ENCODE assay signal across 8 cellular contexts in the genomic region with DNA sequence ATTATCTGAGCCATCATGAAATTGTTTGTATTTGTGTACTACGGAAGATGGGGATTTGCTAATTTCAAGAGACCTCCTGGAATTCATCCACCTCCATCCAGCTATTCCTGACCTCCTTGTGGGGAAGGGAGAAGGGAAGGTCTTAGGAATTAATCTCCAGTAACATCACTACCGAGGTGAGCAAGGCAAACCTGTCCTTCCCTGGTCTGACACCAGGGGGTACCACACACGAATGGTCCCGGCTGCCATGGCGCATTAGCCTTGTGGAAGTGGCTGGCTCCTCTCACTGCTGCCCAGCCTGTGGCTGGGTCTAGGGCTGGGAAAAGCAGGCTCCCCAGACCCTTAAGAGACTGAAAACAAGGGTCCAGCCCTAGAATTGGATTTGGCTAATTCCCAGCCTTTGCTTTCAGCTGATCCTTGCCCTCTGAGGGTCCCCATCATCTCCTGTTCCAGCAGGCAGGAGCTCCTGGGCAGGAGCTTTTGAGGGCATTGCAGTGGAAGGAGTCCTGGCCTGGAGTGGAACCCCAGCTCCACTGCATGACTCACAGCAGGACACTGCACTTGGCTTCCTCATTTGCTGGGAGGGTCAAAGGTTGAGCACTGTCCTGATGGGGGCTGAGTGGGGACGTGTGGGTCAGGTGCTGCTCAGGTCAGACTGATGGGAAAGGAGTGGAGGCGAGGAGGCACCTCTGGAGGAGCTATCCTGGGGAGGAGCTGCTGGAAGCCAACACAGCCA. TPM values are rescaled to one million over a fixed set of nuclear protein-coding genes. Genes with fewer than 3 reads are reported as not detected.
A peak's percentile ranks its signal among the peaks of the same experiment; 100 is the strongest.
DNase-seq lines count a peak whose midpoint lies in the region; ATAC-seq and TF ChIP-seq lines count a peak whose summit lies in the region.

No MANE protein-coding gene starts in this region.

- ATAC-seq in activated naive CD8-positive, alpha-beta T cell treated with anti-CD3 and anti-CD28 coated beads, Interleukin-2, amount 10 ng/mL, durations not matched to agents 7 days and 5 days (ENCODE audit: low read depth), result no peak
- no peak for ATAC-seq in HG02588 (IDR thresholded peaks at IDR 0.05; ENCODE audit: unreplicated experiment)

- H4K20me1 ChIP-seq in OCI-LY7 (ENCODE audit: insufficient read depth, low read length) (no peaks in the 10 kb centered on the region), neural cell (ENCODE audit: insufficient read depth) (no peaks in the 10 kb centered on the region)

- H3K9me2 ChIP-seq in OCI-LY7 (ENCODE audit: insufficient read depth, low read length) (no peaks in the 10 kb centered on the region), neural cell (ENCODE audit: insufficient read depth, low read length) (no peaks in the 10 kb centered on the region)

- H3K27me3 Mint-ChIP-seq in activated naive CD8-positive, alpha-beta T cell treated with anti-CD3 and anti-CD28 coated beads, Interleukin-2, amount 10 ng/mL, durations not matched to agents 7 days and 5 days, result no peaks in the 10 kb centered on the region
- no peaks in the 10 kb centered on the region for H3K27me3 Mint-ChIP-seq in activated naive CD8-positive, alpha-beta T cell treated with anti-CD3 and anti-CD28 coated beads for 36 hours

- POLR2A ChIA-PET in activated naive CD8-positive, alpha-beta T cell treated with anti-CD3 and anti-CD28 coated beads, Interleukin-2, amount 10 ng/mL, durations not matched to agents 7 days and 5 days (lab: Charles Lee), result interaction anchor here (1.4 kb wide), 2 partner anchors 35 to 232 kb away, joined by 3 to 8 read pairs; a partner anchor contains a TSS
- POLR2A ChIA-PET in OCI-LY7 (lab: Charles Lee), result interaction anchor here (0.7 to 0.9 kb wide), 2 partner anchors 14 to 98 kb away, joined by 3 read pairs; no protein-coding TSS in a partner anchor

- TF ChIP-seq CTCF in OCI-LY7 (conservative IDR thresholded peaks at IDR 0.05; ENCODE audit: low read length) (peak; percentile 77), dorsolateral prefrontal cortex (IDR thresholded peaks at IDR 0.05 in 54 of 56, conservative IDR thresholded peaks at IDR 0.05 in 2 of 56; ENCODE audit: low read depth in 1 of 56, partially characterized antibody in 56 of 56) (peak in 33 of 56 donors; percentile 10 to 45 (median 30)), neural cell (IDR thresholded peaks at IDR 0.05; ENCODE audit: poor library complexity, severe bottlenecking) (peak; percentile 32)

- no peaks in the 10 kb centered on the region for H3K79me2 ChIP-seq in OCI-LY7 (ENCODE audit: insufficient read depth, low read depth, low read length)
- no peaks in the 10 kb centered on the region for H3K79me2 ChIP-seq in neural cell (replicated peaks; ENCODE audit: insufficient read depth, low read length)

- H3K36me3 ChIP-seq in OCI-LY7 (ENCODE audit: insufficient read depth, low read length), result peaks cover 50% of the 10 kb centered on the region
- no peaks in the 10 kb centered on the region for H3K36me3 ChIP-seq in neural cell (ENCODE audit: insufficient read depth, low read length)

- no peaks in the 10 kb centered on the region for H3K27me3 ChIP-seq in dorsolateral prefrontal cortex
- H3K27me3 ChIP-seq in neural cell (ENCODE audit: insufficient read depth, low read depth, low read length), result no peaks in the 10 kb centered on the region

- BruUV-seq in OCI-LY7 (replicated peaks; lab: Mats Ljungman, UMichigan), result no TSS peak

- DNase-seq in activated naive CD8-positive, alpha-beta T cell treated with anti-CD3 and anti-CD28 coated beads, Interleukin-2, amount 10 ng/mL, durations not matched to agents 7 days and 5 days, result no peak
- DNase-seq in activated naive CD8-positive, alpha-beta T cell treated with anti-CD3 and anti-CD28 coated beads for 36 hours, result no peak
- DNase-seq in OCI-LY7 (ENCODE audit: low spot score), result peak; percentile 67
- peak in 2 of 10 donors; percentile 29 to 31 for DNase-seq in dorsolateral prefrontal cortex
- DNase-seq in NCI-H2171 (lab: John Stamatoyannopoulos, UW), result no peak
- DNase-seq in GOT3 (lab: John Stamatoyannopoulos, UW), result no peak

- peaks cover 30% of the 10 kb centered on the region for H3K4me1 Mint-ChIP-seq in activated naive CD8-positive, alpha-beta T cell treated with anti-CD3 and anti-CD28 coated beads, Interleukin-2, amount 10 ng/mL, durations not matched to agents 7 days and 5 days
- H3K4me1 Mint-ChIP-seq in activated naive CD8-positive, alpha-beta T cell treated with anti-CD3 and anti-CD28 coated beads for 36 hours, result peaks cover 36% of the 10 kb centered on the region

- H3K9me3 ChIP-seq in OCI-LY7 (ENCODE audit: low read length) (no peaks in the 10 kb centered on the region), neural cell (ENCODE audit: low read length) (no peaks in the 10 kb centered on the region)

- peak; percentile 21 for TF ChIP-seq RAD21 in neural cell (conservative IDR thresholded peaks at IDR 0.05)

- no peak overlapping the region for H3K9ac ChIP-seq in neural cell (ENCODE audit: low read length)

- H3K9me3 Mint-ChIP-seq in activated naive CD8-positive, alpha-beta T cell treated with anti-CD3 and anti-CD28 coated beads, Interleukin-2, amount 10 ng/mL, durations not matched to agents 7 days and 5 days, result no peaks in the 10 kb centered on the region
- no peaks in the 10 kb centered on the region for H3K9me3 Mint-ChIP-seq in activated naive CD8-positive, alpha-beta T cell treated with anti-CD3 and anti-CD28 coated beads for 36 hours

- H3K36me3 Mint-ChIP-seq in activated naive CD8-positive, alpha-beta T cell treated with anti-CD3 and anti-CD28 coated beads, Interleukin-2, amount 10 ng/mL, durations not matched to agents 7 days and 5 days, result peaks cover 6% of the 10 kb centered on the region
- no peaks in the 10 kb centered on the region for H3K36me3 Mint-ChIP-seq in activated naive CD8-positive, alpha-beta T cell treated with anti-CD3 and anti-CD28 coated beads for 36 hours

- intact Hi-C loops in OCI-LY7 (cut with micrococcal nuclease; ENCODE audit: unreplicated experiment) (loop anchor here (1.0 kb wide), 1 partner anchor 39 kb away; no protein-coding TSS in a partner anchor), dorsolateral prefrontal cortex (cut with DNase I) (no loop called here)

- CTCF ChIA-PET in OCI-LY7 (lab: Charles Lee; ENCODE audit: unreplicated experiment), result interaction anchor here (0.7 kb wide), 1 partner anchor 39 kb away, joined by 3 read pairs; no protein-coding TSS in a partner anchor

- peak overlapping the region; percentile 85 for H3K27ac Mint-ChIP-seq in activated naive CD8-positive, alpha-beta T cell treated with anti-CD3 and anti-CD28 coated beads, Interleukin-2, amount 10 ng/mL, durations not matched to agents 7 days and 5 days
- H3K27ac Mint-ChIP-seq in activated naive CD8-positive, alpha-beta T cell treated with anti-CD3 and anti-CD28 coated beads for 36 hours, result no peak overlapping the region

- H2AFZ ChIP-seq in OCI-LY7 (ENCODE audit: low read length) (no peak overlapping the region), neural cell (ENCODE audit: low read depth, low read length) (no peak overlapping the region)

- no peaks in the 10 kb centered on the region for H3F3A ChIP-seq in neural cell (ENCODE audit: insufficient read depth, low read length, poor library complexity, severe bottlenecking)

- H3K4me3 ChIP-seq in OCI-LY7 (ENCODE audit: low read depth, low read length, poor library complexity, severe bottlenecking) (no peak overlapping the region), dorsolateral prefrontal cortex (no peak overlapping the region), neural cell (ENCODE audit: low read length) (no peak overlapping the region)

- H3K4me1 ChIP-seq in OCI-LY7 (ENCODE audit: insufficient read depth, low read length, poor library complexity, severe bottlenecking), result no peaks in the 10 kb centered on the region

- H3K4me3 Mint-ChIP-seq in activated naive CD8-positive, alpha-beta T cell treated with anti-CD3 and anti-CD28 coated beads, Interleukin-2, amount 10 ng/mL, durations not matched to agents 7 days and 5 days, result no peak overlapping the region
- no peak overlapping the region for H3K4me3 Mint-ChIP-seq in activated naive CD8-positive, alpha-beta T cell treated with anti-CD3 and anti-CD28 coated beads for 36 hours

- no peak for TF ChIP-seq EP300 in neural cell (conservative IDR thresholded peaks at IDR 0.05; ENCODE audit: poor library complexity, severe bottlenecking)

- H3K27ac ChIP-seq in OCI-LY7 (ENCODE audit: low read depth, low read length, poor library complexity, severe bottlenecking) (no peak overlapping the region), dorsolateral prefrontal cortex (no peak overlapping the region), neural cell (ENCODE audit: low read length) (no peak overlapping the region)

- H3K4me2 ChIP-seq in OCI-LY7 (ENCODE audit: low read length), result no peak overlapping the region
- no peak overlapping the region for H3K4me2 ChIP-seq in neural cell (ENCODE audit: low read length)

TF ChIP-seq in neural cell, 6 proteins besides CTCF, POLR2A, EP300 and RAD21:
- peak; percentile 44 for TF ChIP-seq SMC3 (conservative IDR thresholded peaks at IDR 0.05; ENCODE audit: poor library complexity)
- no peak for TF ChIP-seq MXI1 (conservative IDR thresholded peaks at IDR 0.05; ENCODE audit: poor library complexity, severe bottlenecking)

RNA-seq across cellular contexts. Expression of a gene that starts 34.8 kb away (rescaled TPM):
- 1 to 10 TPM; 6.9 TPM for total RNA-seq in activated naive CD8-positive, alpha-beta T cell treated with anti-CD3 and anti-CD28 coated beads, Interleukin-2, amount 10 ng/mL, durations not matched to agents 7 days and 5 days
- 1 to 10 TPM; 1.1 to 1.9 TPM for total RNA-seq in activated naive CD8-positive, alpha-beta T cell treated with anti-CD3 and anti-CD28 coated beads for 36 hours
- 79.5 and 89.3 TPM in 2 replicates for total RNA-seq in OCI-LY7 (2014; rRNA removed; shearing (Covaris generic))
- 80.3 and 106 TPM in 2 replicates for total RNA-seq in OCI-LY7 (2022)
- 100 to 1,000 TPM in 119 of 120 experiments, 10 to 100 TPM in 1; 58.9 to 366 (median 240) TPM for total RNA-seq in dorsolateral prefrontal cortex
- 31.6 and 36.9 TPM in 2 replicates for polyA plus RNA-seq in neural cell
- 52.1 and 54.1 TPM in 2 replicates for polyA minus RNA-seq in neural cell

Comparison
In these comparisons a context has a peak if more than half of its experiments do, and no peak if none do; other contexts are left out.
1. RNA of a gene that starts 34.8 kb away (total RNA-seq): 58.9 to 366 TPM in dorsolateral prefrontal cortex and 79.5 to 106 TPM in OCI-LY7; 6.9 TPM in activated naive CD8-positive, alpha-beta T cell treated with anti-CD3 and anti-CD28 coated beads, Interleukin-2, amount 10 ng/mL, durations not matched to agents 7 days and 5 days and 1.1 to 1.9 TPM in activated naive CD8-positive, alpha-beta T cell treated with anti-CD3 and anti-CD28 coated beads for 36 hours; every median in the first group is over 4 times any median in the second.
2. Peak in every context shown above with its lines, with median percentiles within 50 percentile points of each other: CTCF ChIP-seq.